2 cellular contexts compared by ENCODE assay signal in the genomic region with DNA sequence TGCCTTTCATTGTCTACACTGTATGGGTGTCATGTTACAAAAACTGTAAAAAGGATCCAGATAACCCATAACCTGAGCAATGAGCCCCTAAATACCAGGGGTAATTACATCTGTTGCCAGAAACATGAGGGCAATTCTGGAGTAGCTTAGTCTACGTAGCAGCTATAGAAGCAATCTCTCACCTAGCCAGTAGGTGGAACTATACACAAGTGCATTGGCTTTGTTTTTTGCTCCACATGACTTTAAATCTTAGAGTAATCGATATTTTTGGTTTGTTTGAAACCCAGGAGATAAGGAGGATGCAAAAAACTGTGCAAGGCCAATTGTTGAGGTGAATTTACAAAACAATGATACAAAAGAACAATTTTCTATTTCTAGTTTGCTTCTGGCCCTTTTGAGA.
TF ChIP-seq lines count a peak whose summit lies in the region.

No MANE protein-coding gene starts in this region.

TF ChIP-seq in HEK293T, 16 proteins besides CTCF, POLR2A, EP300 and RAD21 (continued from another document):
- TF ChIP-seq LEF1 (IDR thresholded peaks at IDR 0.05; ENCODE audit: borderline replicate concordance), result no peak
- no peak for TF ChIP-seq SP1 (IDR thresholded peaks at IDR 0.05)
- TF ChIP-seq TARDBP (IDR thresholded peaks at IDR 0.05), result no peak
- TF ChIP-seq ZNF384 (IDR thresholded peaks at IDR 0.05), result no peak
- TF ChIP-seq CTBP1 (IDR thresholded peaks at IDR 0.05; ENCODE audit: borderline replicate concordance), result no peak
- no peak for TF ChIP-seq ARNT (IDR thresholded peaks at IDR 0.05)
- no peak for TF ChIP-seq NFRKB (IDR thresholded peaks at IDR 0.05)
- no peak for TF ChIP-seq FOXM1 (IDR thresholded peaks at IDR 0.05; ENCODE audit: borderline replicate concordance)
- TF ChIP-seq FOXK2 (IDR thresholded peaks at IDR 0.05), result no peak
- TF ChIP-seq SUZ12 (IDR thresholded peaks at IDR 0.05), result no peak
- TF ChIP-seq, protein P1, sequence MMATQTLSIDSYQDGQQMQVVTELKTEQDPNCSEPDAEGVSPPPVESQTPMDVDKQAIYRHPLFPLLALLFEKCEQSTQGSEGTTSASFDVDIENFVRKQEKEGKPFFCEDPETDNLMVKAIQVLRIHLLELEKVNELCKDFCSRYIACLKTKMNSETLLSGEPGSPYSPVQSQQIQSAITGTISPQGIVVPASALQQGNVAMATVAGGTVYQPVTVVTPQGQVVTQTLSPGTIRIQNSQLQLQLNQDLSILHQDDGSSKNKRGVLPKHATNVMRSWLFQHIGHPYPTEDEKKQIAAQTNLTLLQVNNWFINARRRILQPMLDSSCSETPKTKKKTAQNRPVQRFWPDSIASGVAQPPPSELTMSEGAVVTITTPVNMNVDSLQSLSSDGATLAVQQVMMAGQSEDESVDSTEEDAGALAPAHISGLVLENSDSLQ (IDR thresholded peaks at IDR 0.05), result no peak
- TF ChIP-seq FOXA1 (IDR thresholded peaks at IDR 0.05), result no peak
- no peak for TF ChIP-seq L3MBTL2 (conservative IDR thresholded peaks at IDR 0.05)

TF ChIP-seq in H1, 55 proteins besides CTCF, POLR2A, EP300 and RAD21 (continued from another document):
- TF ChIP-seq SP2 (IDR thresholded peaks at IDR 0.05; ENCODE audit: low read length), result no peak
- no peak for TF ChIP-seq RFX5 (IDR thresholded peaks at IDR 0.05; ENCODE audit: borderline replicate concordance, low read depth, low read length)
- no peak for TF ChIP-seq SRF (IDR thresholded peaks at IDR 0.05; ENCODE audit: low read depth, low read length)
- TF ChIP-seq POLR2AphosphoS5 (IDR thresholded peaks at IDR 0.05; ENCODE audit: low read depth, low read length), result no peak
- TF ChIP-seq TEAD4 (IDR thresholded peaks at IDR 0.05; ENCODE audit: low read depth, low read length), result no peak
- TF ChIP-seq BCL11A (IDR thresholded peaks at IDR 0.05; ENCODE audit: low read depth in 2 of 2, low read length in 2 of 2), result no peak
- TF ChIP-seq SIN3A (conservative IDR thresholded peaks at IDR 0.05 in 1 of 2, IDR thresholded peaks at IDR 0.05 in 1 of 2; ENCODE audit: low read depth in 1 of 2, low read length in 2 of 2), result no peak
- TF ChIP-seq, protein P2, sequence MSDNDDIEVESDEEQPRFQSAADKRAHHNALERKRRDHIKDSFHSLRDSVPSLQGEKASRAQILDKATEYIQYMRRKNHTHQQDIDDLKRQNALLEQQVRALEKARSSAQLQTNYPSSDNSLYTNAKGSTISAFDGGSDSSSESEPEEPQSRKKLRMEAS (IDR thresholded peaks at IDR 0.05), result no peak
- TF ChIP-seq GTF2F1 (IDR thresholded peaks at IDR 0.05; ENCODE audit: borderline replicate concordance, low read depth, low read length), result no peak
- TF ChIP-seq TAF7 (optimal IDR thresholded peaks at IDR 0.05; ENCODE audit: borderline replicate concordance, low read depth, low read length), result no peak
- TF ChIP-seq, protein P3, sequence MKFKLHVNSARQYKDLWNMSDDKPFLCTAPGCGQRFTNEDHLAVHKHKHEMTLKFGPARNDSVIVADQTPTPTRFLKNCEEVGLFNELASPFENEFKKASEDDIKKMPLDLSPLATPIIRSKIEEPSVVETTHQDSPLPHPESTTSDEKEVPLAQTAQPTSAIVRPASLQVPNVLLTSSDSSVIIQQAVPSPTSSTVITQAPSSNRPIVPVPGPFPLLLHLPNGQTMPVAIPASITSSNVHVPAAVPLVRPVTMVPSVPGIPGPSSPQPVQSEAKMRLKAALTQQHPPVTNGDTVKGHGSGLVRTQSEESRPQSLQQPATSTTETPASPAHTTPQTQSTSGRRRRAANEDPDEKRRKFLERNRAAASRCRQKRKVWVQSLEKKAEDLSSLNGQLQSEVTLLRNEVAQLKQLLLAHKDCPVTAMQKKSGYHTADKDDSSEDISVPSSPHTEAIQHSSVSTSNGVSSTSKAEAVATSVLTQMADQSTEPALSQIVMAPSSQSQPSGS (IDR thresholded peaks at IDR 0.05; ENCODE audit: low read length), result no peak
- no peak for TF ChIP-seq ZNF274 (IDR thresholded peaks at IDR 0.05; ENCODE audit: borderline replicate concordance, extremely low read depth, low read length)
- no peak for TF ChIP-seq CHD1 (IDR thresholded peaks at IDR 0.05; ENCODE audit: low read depth, low read length)
- no peak for TF ChIP-seq CBX5 (IDR thresholded peaks at IDR 0.05; ENCODE audit: low read depth, low read length)
- TF ChIP-seq EZH2 (IDR thresholded peaks at IDR 0.05; ENCODE audit: low read depth, low read length, severe bottlenecking), result no peak
- no peak for TF ChIP-seq ASH2L (IDR thresholded peaks at IDR 0.05; ENCODE audit: low read length)
- no peak for TF ChIP-seq MAFK (IDR thresholded peaks at IDR 0.05; ENCODE audit: low read depth, low read length)
- TF ChIP-seq, protein P4, sequence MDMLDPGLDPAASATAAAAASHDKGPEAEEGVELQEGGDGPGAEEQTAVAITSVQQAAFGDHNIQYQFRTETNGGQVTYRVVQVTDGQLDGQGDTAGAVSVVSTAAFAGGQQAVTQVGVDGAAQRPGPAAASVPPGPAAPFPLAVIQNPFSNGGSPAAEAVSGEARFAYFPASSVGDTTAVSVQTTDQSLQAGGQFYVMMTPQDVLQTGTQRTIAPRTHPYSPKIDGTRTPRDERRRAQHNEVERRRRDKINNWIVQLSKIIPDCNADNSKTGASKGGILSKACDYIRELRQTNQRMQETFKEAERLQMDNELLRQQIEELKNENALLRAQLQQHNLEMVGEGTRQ (IDR thresholded peaks at IDR 0.05; ENCODE audit: low read length), result no peak
TF ChIP-seq in H1: peak in this region for 0.
